ENCODE assay signal across 18 cellular contexts in the genomic region with DNA sequence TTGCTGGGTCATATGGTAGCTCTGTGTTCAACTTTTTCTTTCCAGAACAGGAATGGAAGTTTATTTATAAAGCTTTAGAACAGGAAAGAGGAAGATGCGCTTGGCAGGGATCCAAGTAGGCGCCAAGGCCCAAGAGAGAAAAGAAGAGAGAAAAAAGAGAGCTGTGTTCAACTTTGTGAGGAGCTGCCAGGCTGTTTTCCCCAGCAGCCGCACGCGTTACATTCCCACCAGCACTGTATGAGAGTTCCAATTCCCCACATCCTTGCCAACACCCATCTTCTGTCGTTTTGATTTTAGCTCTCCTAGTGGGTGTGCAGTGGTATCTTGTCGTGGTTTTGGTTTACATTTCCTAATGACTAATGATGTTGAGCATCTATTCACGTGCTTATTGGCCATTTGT. TPM values are rescaled to one million over a fixed set of nuclear protein-coding genes. Genes with fewer than 3 reads are reported as not detected.
A peak's percentile ranks its signal among the peaks of the same experiment; 100 is the strongest.
DNase-seq lines count a peak whose midpoint lies in the region; ATAC-seq and TF ChIP-seq lines count a peak whose summit lies in the region.
"Had no signal": no experiment of that assay in that cellular context is flagged by ENCODE, and none has a peak within 500 bp of the region (broad histone marks: within the 10 kb centered on the region; RNA-seq: fewer than 3 reads in every experiment).

No MANE protein-coding gene starts in this region.

- peak; percentile 37; the same call in 1 of the 3 replicates for ATAC-seq in SK-N-SH treated with all-trans-retinoic acid at 6 μM for 48 hours
- ATAC-seq: effector memory CD8-positive, alpha-beta T cell; left colon had no signal

- no peaks in the 10 kb centered on the region for H4K20me1 ChIP-seq in GM23248 (ENCODE audit: insufficient read depth)

- DNase-seq in AG08396 (ENCODE audit: low spot score) (peak; percentile 33), GM23248 (peak; percentile 31), foreskin melanocyte (peak; percentile 77), mesenteric fat pad (ENCODE audit: low spot score) (no peak), NCI-H345 (lab: John Stamatoyannopoulos, UW) (no peak), SW 1271 (lab: John Stamatoyannopoulos, UW) (no peak), HuH-7 (ENCODE audit: low spot score) (no peak)
- DNase-seq: activated naive CD8-positive, alpha-beta T cell treated with anti-CD3 and anti-CD28 coated beads, Interleukin-2, amount 10 ng/mL, durations not matched to agents 7 days and 5 days; activated T-cell treated with anti-CD3 and anti-CD28 coated beads, Interleukin-2, amount 50 U/mL, for 48 hours; effector memory CD8-positive, alpha-beta T cell; NCI-H1105; NCI-H446; stimulated activated CD4-positive, alpha-beta T cell treated with anti-CD3 and anti-CD28 coated beads, Interleukin-4, amount 100 ng/mL, for 24 hours; stimulated activated CD8-positive, alpha-beta memory T cell treated with anti-CD3 and anti-CD28 coated beads, Interleukin-4, amount 100 ng/mL, for 48 hours; testis had no signal

- no peak overlapping the region for H3K27ac ChIP-seq in GM23248
- H3K27ac ChIP-seq: testis had no signal

- no peak overlapping the region for H2AFZ ChIP-seq in GM23248

- WGBS in GM23248 (ENCODE audit: low coverage in 1 of 2, low lambda C conversion rate in 2 of 2, missing lambda C conversion rate in 2 of 2), 2 experiments, result 41 to 47% methylated on average over 8 of the region's 8 CpGs

- H3K36me3 ChIP-seq in GM23248 (ENCODE audit: low read depth), result no peaks in the 10 kb centered on the region

- H3K4me3 ChIP-seq in GM23248, result no peak overlapping the region
- H3K4me3 ChIP-seq: testis had no signal

- no peaks in the 10 kb centered on the region for H3K79me2 ChIP-seq in GM23248 (ENCODE audit: insufficient read depth)

- H3K9ac ChIP-seq in GM23248, result no peak overlapping the region

- no peaks in the 10 kb centered on the region for H3K9me3 ChIP-seq in GM23248 (ENCODE audit: low read depth)
- H3K9me3 ChIP-seq: testis had no signal

- H3K9me2 ChIP-seq in GM23248 (ENCODE audit: insufficient read depth), result no peaks in the 10 kb centered on the region

- no peaks in the 10 kb centered on the region for H3K27me3 ChIP-seq in GM23248 (replicated peaks; ENCODE audit: insufficient read depth)
- H3K27me3 ChIP-seq: testis had no signal

- H3K4me1 ChIP-seq in GM23248 (ENCODE audit: insufficient read depth), result peaks cover 24% of the 10 kb centered on the region
- H3K4me1 ChIP-seq: testis had no signal

- in situ Hi-C loops in GM23248 (cut with MboI), result no loop called here

- no peak overlapping the region for H3K4me2 ChIP-seq in GM23248 (ENCODE audit: unreplicated experiment)

- H3F3A ChIP-seq in GM23248 (ENCODE audit: insufficient read depth), result no peaks in the 10 kb centered on the region

TF ChIP-seq in SK-N-SH treated with all-trans-retinoic acid at 6 μM for 48 hours, 23 proteins besides CTCF, POLR2A, EP300 and RAD21:
- TF ChIP-seq ZFP30 (CRISPR knock-in tag; IDR thresholded peaks at IDR 0.05), result no peak

RNA-seq across cellular contexts. Expression of gene KCNF1, which starts 51.4 kb away (rescaled TPM):
- 0.97 TPM in 1 of 2 replicates, not detected in the other for total RNA-seq in GM23248 (2014; rRNA removed; shearing (Covaris generic))
- 0.10 TPM in 2 replicates for polyA plus RNA-seq in GM23248 (2016; fragmentation: Nextera tagmentation; extraction: Ambion mirVana)
- total RNA-seq in mesenteric fat pad, result 0.13 TPM
- total RNA-seq: activated naive CD8-positive, alpha-beta T cell treated with anti-CD3 and anti-CD28 coated beads, Interleukin-2, amount 10 ng/mL, durations not matched to agents 7 days and 5 days; OCI-LY7 had no signal

Comparison
In these comparisons a context has a peak if more than half of its experiments do, and no peak if none do; other contexts are left out.
1. DNase-seq: peak in AG08396 (single experiment), GM23248 (single experiment) and foreskin melanocyte (single experiment); none in mesenteric fat pad (single experiment), NCI-H345 (single experiment), SW 1271 (0 of 2) and HuH-7 (single experiment).